28 cellular contexts compared by ENCODE assay signal in the genomic region with DNA sequence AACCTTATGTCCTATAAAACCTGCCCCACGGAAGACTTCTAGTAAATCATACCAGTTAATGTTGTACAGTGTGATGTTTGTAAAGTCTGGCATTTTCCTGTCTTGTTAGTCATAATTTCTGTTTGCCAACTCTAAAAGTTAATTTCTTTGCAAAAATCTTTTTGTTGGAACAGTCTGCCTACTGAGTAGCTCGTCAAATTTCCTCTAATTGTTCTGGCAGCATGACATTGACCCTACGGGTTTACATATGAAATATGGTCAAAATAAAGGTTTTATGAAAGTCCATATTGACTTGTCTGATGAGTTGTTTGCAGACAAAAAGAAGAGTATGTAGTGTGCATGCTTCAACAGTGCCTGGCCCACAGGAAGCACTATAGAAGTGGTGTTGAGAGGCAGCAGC.
"Had no signal": no experiment of that assay in that cellular context is flagged by ENCODE, and none has a peak within 500 bp of the region (broad histone marks: within the 10 kb centered on the region; RNA-seq: fewer than 3 reads in every experiment).

No MANE protein-coding gene starts in this region.

- H3K4me1 ChIP-seq: colonic mucosa, esophagus muscularis mucosa, gastroesophageal sphincter, heart left ventricle, sigmoid colon, upper lobe of right lung had no signal

- H3K4me2 ChIP-seq: smooth muscle cell had no signal

- H3K4me3 ChIP-seq: colonic mucosa, esophagus muscularis mucosa, gastroesophageal sphincter, heart left ventricle, mucosa of descending colon, sigmoid colon, smooth muscle cell, thyroid gland, upper lobe of right lung had no signal

- DNase-seq: activated CD4-positive, alpha-beta T cell treated with anti-CD3 and anti-CD28 coated beads, Interleukin-2, amount 10 ng/mL, durations not matched to agents 7 days and 5 days; activated CD4-positive, CD25-positive, alpha-beta regulatory T cell treated with anti-CD3 and anti-CD28 coated beads, Interleukin-2, amount 50 U/mL, for 72 hours; activated CD8-positive, alpha-beta memory T cell treated with anti-CD3 and anti-CD28 coated beads, Interleukin-2, amount 10 ng/mL, durations not matched to agents 7 days and 5 days; activated CD8-positive, alpha-beta T cell treated with anti-CD3 and anti-CD28 coated beads for 36 hours; activated gamma-delta T cell; activated T-cell treated with anti-CD3 and anti-CD28 coated beads for 4 hours; colonic mucosa; heart left ventricle; left ventricle myocardium superior; mucosa of descending colon; nucleus accumbens; sigmoid colon; stimulated activated CD4-positive, alpha-beta T cell treated with anti-CD3 and anti-CD28 coated beads, Interleukin-15, amount 100 ng/mL, for 24 hours; T-cell; thyroid gland; upper lobe of right lung had no signal

- H3K4me3 Mint-ChIP-seq: activated CD4-positive, alpha-beta T cell treated with anti-CD3 and anti-CD28 coated beads, Interleukin-2, amount 10 ng/mL, durations not matched to agents 7 days and 5 days; activated CD8-positive, alpha-beta memory T cell treated with anti-CD3 and anti-CD28 coated beads, Interleukin-2, amount 10 ng/mL, durations not matched to agents 7 days and 5 days; activated CD8-positive, alpha-beta T cell treated with anti-CD3 and anti-CD28 coated beads for 36 hours; central memory CD8-positive, alpha-beta T cell; memory B cell; stimulated activated memory B cell treated with anti-CD40 and anti-IgM and Interleukin-4, amounts not matched to agents 10 μg/mL and 1 μg/mL and 100 μg/mL, for 72 hours; T-cell; T-helper 2 cell treated with Interferon-gamma antibody and Interleukin-4, amounts not matched to agents 5 μg/mL and 100 μg/mL, for 36 hours had no signal

- H3K27me3 Mint-ChIP-seq: activated CD4-positive, alpha-beta T cell treated with anti-CD3 and anti-CD28 coated beads, Interleukin-2, amount 10 ng/mL, durations not matched to agents 7 days and 5 days; activated CD8-positive, alpha-beta memory T cell treated with anti-CD3 and anti-CD28 coated beads, Interleukin-2, amount 10 ng/mL, durations not matched to agents 7 days and 5 days; central memory CD8-positive, alpha-beta T cell; stimulated activated memory B cell treated with anti-CD40 and anti-IgM and Interleukin-4, amounts not matched to agents 10 μg/mL and 1 μg/mL and 100 μg/mL, for 72 hours had no signal

- ATAC-seq: activated CD8-positive, alpha-beta memory T cell treated with anti-CD3 and anti-CD28 coated beads, Interleukin-2, amount 10 ng/mL, durations not matched to agents 7 days and 5 days; activated CD8-positive, alpha-beta T cell treated with anti-CD3 and anti-CD28 coated beads for 36 hours; activated naive CD4-positive, alpha-beta T cell treated with anti-CD3 and anti-CD28 coated beads, Interleukin-2, amount 50 U/mL, for 72 hours; gastroesophageal sphincter; heart left ventricle; left ventricle myocardium superior; mucosa of descending colon; stimulated activated memory B cell treated with anti-CD40 and anti-IgM and Interleukin-4, amounts not matched to agents 10 μg/mL and 1 μg/mL and 100 μg/mL, for 72 hours; T-cell; upper lobe of right lung had no signal

- H3K27ac Mint-ChIP-seq: activated CD4-positive, alpha-beta T cell treated with anti-CD3 and anti-CD28 coated beads, Interleukin-2, amount 10 ng/mL, durations not matched to agents 7 days and 5 days; activated CD8-positive, alpha-beta memory T cell treated with anti-CD3 and anti-CD28 coated beads, Interleukin-2, amount 10 ng/mL, durations not matched to agents 7 days and 5 days; activated CD8-positive, alpha-beta T cell treated with anti-CD3 and anti-CD28 coated beads for 36 hours; activated naive CD4-positive, alpha-beta T cell treated with anti-CD3 and anti-CD28 coated beads, Interleukin-2, amount 50 U/mL, for 72 hours; memory B cell; stimulated activated memory B cell treated with anti-CD40 and anti-IgM and Interleukin-4, amounts not matched to agents 10 μg/mL and 1 μg/mL and 100 μg/mL, for 72 hours; T-cell; T-helper 2 cell treated with Interferon-gamma antibody and Interleukin-4, amounts not matched to agents 5 μg/mL and 100 μg/mL, for 36 hours had no signal

- FAIRE-seq: astrocyte, endometrium, islet of Langerhans had no signal

- H3K9me3 Mint-ChIP-seq: activated CD4-positive, alpha-beta T cell treated with anti-CD3 and anti-CD28 coated beads, Interleukin-2, amount 10 ng/mL, durations not matched to agents 7 days and 5 days; activated CD8-positive, alpha-beta T cell treated with anti-CD3 and anti-CD28 coated beads for 36 hours; memory B cell; stimulated activated memory B cell treated with anti-CD40 and anti-IgM and Interleukin-4, amounts not matched to agents 10 μg/mL and 1 μg/mL and 100 μg/mL, for 72 hours; T-cell; T-helper 2 cell treated with Interferon-gamma antibody and Interleukin-4, amounts not matched to agents 5 μg/mL and 100 μg/mL, for 36 hours had no signal

- H3K27ac ChIP-seq: colonic mucosa, esophagus muscularis mucosa, gastroesophageal sphincter, heart left ventricle, sigmoid colon, thyroid gland, upper lobe of right lung, WERI-Rb-1 had no signal

- H3K9me3 ChIP-seq: colonic mucosa, esophagus muscularis mucosa, gastroesophageal sphincter, heart left ventricle, mucosa of descending colon, sigmoid colon, thyroid gland, upper lobe of right lung had no signal

- H3K27me3 ChIP-seq: colonic mucosa, esophagus muscularis mucosa, gastroesophageal sphincter, heart left ventricle, sigmoid colon, thyroid gland, upper lobe of right lung had no signal

- H3K36me3 ChIP-seq: colonic mucosa, esophagus muscularis mucosa, gastroesophageal sphincter, heart left ventricle, sigmoid colon, thyroid gland, upper lobe of right lung, WERI-Rb-1 had no signal

- H3K4me1 Mint-ChIP-seq: activated CD4-positive, alpha-beta T cell treated with anti-CD3 and anti-CD28 coated beads, Interleukin-2, amount 10 ng/mL, durations not matched to agents 7 days and 5 days; activated CD8-positive, alpha-beta memory T cell treated with anti-CD3 and anti-CD28 coated beads, Interleukin-2, amount 10 ng/mL, durations not matched to agents 7 days and 5 days; central memory CD8-positive, alpha-beta T cell; memory B cell; stimulated activated memory B cell treated with anti-CD40 and anti-IgM and Interleukin-4, amounts not matched to agents 10 μg/mL and 1 μg/mL and 100 μg/mL, for 72 hours; T-cell had no signal

- H3K36me3 Mint-ChIP-seq: activated CD8-positive, alpha-beta memory T cell treated with anti-CD3 and anti-CD28 coated beads, Interleukin-2, amount 10 ng/mL, durations not matched to agents 7 days and 5 days; activated naive CD4-positive, alpha-beta T cell treated with anti-CD3 and anti-CD28 coated beads, Interleukin-2, amount 50 U/mL, for 72 hours; memory B cell; stimulated activated memory B cell treated with anti-CD40 and anti-IgM and Interleukin-4, amounts not matched to agents 10 μg/mL and 1 μg/mL and 100 μg/mL, for 72 hours; T-cell had no signal
